1 cellular context compared by ENCODE assay signal in genomic region chr19:15418588-15419412, GRCh38.
TF ChIP-seq lines count a peak whose summit lies in the region.

A gene with protein sequence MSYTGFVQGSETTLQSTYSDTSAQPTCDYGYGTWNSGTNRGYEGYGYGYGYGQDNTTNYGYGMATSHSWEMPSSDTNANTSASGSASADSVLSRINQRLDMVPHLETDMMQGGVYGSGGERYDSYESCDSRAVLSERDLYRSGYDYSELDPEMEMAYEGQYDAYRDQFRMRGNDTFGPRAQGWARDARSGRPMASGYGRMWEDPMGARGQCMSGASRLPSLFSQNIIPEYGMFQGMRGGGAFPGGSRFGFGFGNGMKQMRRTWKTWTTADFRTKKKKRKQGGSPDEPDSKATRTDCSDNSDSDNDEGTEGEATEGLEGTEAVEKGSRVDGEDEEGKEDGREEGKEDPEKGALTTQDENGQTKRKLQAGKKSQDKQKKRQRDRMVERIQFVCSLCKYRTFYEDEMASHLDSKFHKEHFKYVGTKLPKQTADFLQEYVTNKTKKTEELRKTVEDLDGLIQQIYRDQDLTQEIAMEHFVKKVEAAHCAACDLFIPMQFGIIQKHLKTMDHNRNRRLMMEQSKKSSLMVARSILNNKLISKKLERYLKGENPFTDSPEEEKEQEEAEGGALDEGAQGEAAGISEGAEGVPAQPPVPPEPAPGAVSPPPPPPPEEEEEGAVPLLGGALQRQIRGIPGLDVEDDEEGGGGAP (minus strand): TSS chr19:15418988. CDS start chr19:15418923, 65 bp downstream.

TF ChIP-seq in GM12878, 131 proteins besides CTCF, POLR2A, EP300 and RAD21 (continued from another document):
- TF ChIP-seq ZBTB40 (IDR thresholded peaks at IDR 0.05; ENCODE audit: borderline replicate concordance) (peak; percentile 55; the same call in 1 of the 2 replicates), NBN (IDR thresholded peaks at IDR 0.05) (peak; percentile 79), STAT3 (IDR thresholded peaks at IDR 0.05; ENCODE audit: low read depth, low read length) (no peak), SPI1 (IDR thresholded peaks at IDR 0.05; ENCODE audit: borderline replicate concordance, insufficient read depth, low read depth, low read length) (no peak), BCL3 (IDR thresholded peaks at IDR 0.05; ENCODE audit: borderline replicate concordance, insufficient read depth, low read depth, low read length, poor library complexity, severe bottlenecking) (peak; percentile 74), JUND (IDR thresholded peaks at IDR 0.05; ENCODE audit: low read depth, low read length) (no peak), BHLHE40 (IDR thresholded peaks at IDR 0.05; ENCODE audit: borderline replicate concordance in 1 of 2, low read depth in 2 of 2, low read length in 1 of 2) (peak; percentile 16 to 57; a peak in 1 of 4 replicates), EGR1 (IDR thresholded peaks at IDR 0.05; ENCODE audit: borderline replicate concordance in 1 of 2, low read depth in 2 of 2, low read length in 2 of 2) (peak in 1 of 2 experiments; percentile 89; a peak in 2 of 3 replicates), CREB1 (IDR thresholded peaks at IDR 0.05; ENCODE audit: low read depth) (peak; percentile 47), NRF1 (conservative IDR thresholded peaks at IDR 0.05; ENCODE audit: low read depth, low read length) (no peak; the same call in 1 of the 2 replicates), E2F8 (IDR thresholded peaks at IDR 0.05; ENCODE audit: low read depth, partially characterized antibody) (no peak), MYC (IDR thresholded peaks at IDR 0.05; ENCODE audit: insufficient read depth, insufficient read length, insufficient replicate concordance, low read length, severe bottlenecking) (peak; percentile 35), CBFB (IDR thresholded peaks at IDR 0.05; ENCODE audit: low read depth) (peak; percentile 88), KLF5 (IDR thresholded peaks at IDR 0.05; ENCODE audit: partially characterized antibody) (peak; percentile 97), SMAD5 (IDR thresholded peaks at IDR 0.05; ENCODE audit: low read depth) (peak; percentile 47; the same call in 1 of the 2 replicates), FOXK2 (IDR thresholded peaks at IDR 0.05) (no peak), FOXM1 (IDR thresholded peaks at IDR 0.05; ENCODE audit: low read depth, low read length) (no peak; the same call in 1 of the 2 replicates), CREM (IDR thresholded peaks at IDR 0.05; ENCODE audit: low read depth) (peak; percentile 56; the same call in 1 of the 2 replicates)
- TF ChIP-seq, protein P1, sequence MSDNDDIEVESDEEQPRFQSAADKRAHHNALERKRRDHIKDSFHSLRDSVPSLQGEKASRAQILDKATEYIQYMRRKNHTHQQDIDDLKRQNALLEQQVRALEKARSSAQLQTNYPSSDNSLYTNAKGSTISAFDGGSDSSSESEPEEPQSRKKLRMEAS (IDR thresholded peaks at IDR 0.05; ENCODE audit: low read depth, low read length), result peak; percentile 52; the same call in 1 of the 2 replicates
- TF ChIP-seq, protein P2, sequence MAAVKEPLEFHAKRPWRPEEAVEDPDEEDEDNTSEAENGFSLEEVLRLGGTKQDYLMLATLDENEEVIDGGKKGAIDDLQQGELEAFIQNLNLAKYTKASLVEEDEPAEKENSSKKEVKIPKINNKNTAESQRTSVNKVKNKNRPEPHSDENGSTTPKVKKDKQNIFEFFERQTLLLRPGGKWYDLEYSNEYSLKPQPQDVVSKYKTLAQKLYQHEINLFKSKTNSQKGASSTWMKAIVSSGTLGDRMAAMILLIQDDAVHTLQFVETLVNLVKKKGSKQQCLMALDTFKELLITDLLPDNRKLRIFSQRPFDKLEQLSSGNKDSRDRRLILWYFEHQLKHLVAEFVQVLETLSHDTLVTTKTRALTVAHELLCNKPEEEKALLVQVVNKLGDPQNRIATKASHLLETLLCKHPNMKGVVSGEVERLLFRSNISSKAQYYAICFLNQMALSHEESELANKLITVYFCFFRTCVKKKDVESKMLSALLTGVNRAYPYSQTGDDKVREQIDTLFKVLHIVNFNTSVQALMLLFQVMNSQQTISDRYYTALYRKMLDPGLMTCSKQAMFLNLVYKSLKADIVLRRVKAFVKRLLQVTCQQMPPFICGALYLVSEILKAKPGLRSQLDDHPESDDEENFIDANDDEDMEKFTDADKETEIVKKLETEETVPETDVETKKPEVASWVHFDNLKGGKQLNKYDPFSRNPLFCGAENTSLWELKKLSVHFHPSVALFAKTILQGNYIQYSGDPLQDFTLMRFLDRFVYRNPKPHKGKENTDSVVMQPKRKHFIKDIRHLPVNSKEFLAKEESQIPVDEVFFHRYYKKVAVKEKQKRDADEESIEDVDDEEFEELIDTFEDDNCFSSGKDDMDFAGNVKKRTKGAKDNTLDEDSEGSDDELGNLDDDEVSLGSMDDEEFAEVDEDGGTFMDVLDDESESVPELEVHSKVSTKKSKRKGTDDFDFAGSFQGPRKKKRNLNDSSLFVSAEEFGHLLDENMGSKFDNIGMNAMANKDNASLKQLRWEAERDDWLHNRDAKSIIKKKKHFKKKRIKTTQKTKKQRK (IDR thresholded peaks at IDR 0.05; ENCODE audit: low read depth, low read length), result peak; percentile 98
- TF ChIP-seq, protein P3, sequence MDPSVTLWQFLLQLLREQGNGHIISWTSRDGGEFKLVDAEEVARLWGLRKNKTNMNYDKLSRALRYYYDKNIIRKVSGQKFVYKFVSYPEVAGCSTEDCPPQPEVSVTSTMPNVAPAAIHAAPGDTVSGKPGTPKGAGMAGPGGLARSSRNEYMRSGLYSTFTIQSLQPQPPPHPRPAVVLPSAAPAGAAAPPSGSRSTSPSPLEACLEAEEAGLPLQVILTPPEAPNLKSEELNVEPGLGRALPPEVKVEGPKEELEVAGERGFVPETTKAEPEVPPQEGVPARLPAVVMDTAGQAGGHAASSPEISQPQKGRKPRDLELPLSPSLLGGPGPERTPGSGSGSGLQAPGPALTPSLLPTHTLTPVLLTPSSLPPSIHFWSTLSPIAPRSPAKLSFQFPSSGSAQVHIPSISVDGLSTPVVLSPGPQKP (IDR thresholded peaks at IDR 0.05; ENCODE audit: low read depth, low read length), result peak; percentile 34; the same call in 1 of the 2 replicates
TF ChIP-seq in GM12878: peak in this region for 58.
